Comparison of ENCODE assay signal across 29 cellular contexts in the genomic region with DNA sequence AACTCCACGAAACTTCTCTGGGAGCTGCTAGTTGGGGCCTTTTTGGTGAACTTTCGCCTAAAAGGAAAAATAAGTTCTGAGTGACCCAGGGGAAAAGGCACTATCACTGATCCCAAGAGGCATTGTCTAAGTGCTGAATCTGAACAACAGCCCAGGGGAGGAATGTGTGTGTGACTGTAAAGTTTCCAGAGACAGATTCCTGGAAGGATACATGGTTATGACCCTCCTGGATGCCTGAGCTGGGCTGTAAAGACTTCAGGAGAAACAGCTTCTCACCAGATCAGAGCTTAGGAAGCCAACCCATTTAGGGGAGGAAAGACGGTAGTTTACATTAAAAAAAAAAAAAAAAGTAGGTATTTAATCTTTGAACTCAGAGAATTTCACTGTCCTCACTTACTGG. TPM values are rescaled to one million over a fixed set of nuclear protein-coding genes. Genes with fewer than 3 reads are reported as not detected.
A peak's percentile ranks its signal among the peaks of the same experiment; 100 is the strongest.
DNase-seq lines count a peak whose midpoint lies in the region; ATAC-seq and TF ChIP-seq lines count a peak whose summit lies in the region.
"Had no signal": no experiment of that assay in that cellular context is flagged by ENCODE, and none has a peak within 500 bp of the region (broad histone marks: within the 10 kb centered on the region; RNA-seq: fewer than 3 reads in every experiment).

No MANE protein-coding gene starts in this region.

- H3K4me1 ChIP-seq in left ventricle myocardium inferior (peaks cover 32% of the 10 kb centered on the region), esophagus muscularis mucosa (peaks cover 7 to 21% (median 19%) of the 10 kb centered on the region in 4 donors), muscle layer of duodenum (ENCODE audit: control insufficient read depth in 1 of 2, insufficient read depth in 2 of 2, low read length in 2 of 2) (peaks cover 0 to 4% of the 10 kb centered on the region in 2 donors), transverse colon (peaks cover 0 to 8% (median 2%) of the 10 kb centered on the region in 4 donors)
- H3K4me1 ChIP-seq: Caco-2, Peyer's patch had no signal

- in situ Hi-C loops in transverse colon (cut with MboI; ENCODE audit: low pct_ligation_motif_present in 1 of 4, low pct_unique_long_range_greater_than_20kb in 1 of 4, low sequenced_read_pairs in 3 of 4), result loop anchor here in 3 of 4 donors (5.0 to 10.0 kb wide), 2 partner anchors 83 to 86 kb away; no protein-coding TSS in a partner anchor

- no peaks in the 10 kb centered on the region for H3K27me3 ChIP-seq in left ventricle myocardium inferior (ENCODE audit: low read depth)
- no peaks in the 10 kb centered on the region for H3K27me3 ChIP-seq in esophagus muscularis mucosa
- no peaks in the 10 kb centered on the region for H3K27me3 ChIP-seq in muscle layer of duodenum (ENCODE audit: low read depth, low read length)
- no peaks in the 10 kb centered on the region for H3K27me3 ChIP-seq in transverse colon
- H3K27me3 ChIP-seq: Peyer's patch, SJSA1 had no signal

- TF ChIP-seq POLR2A in esophagus muscularis mucosa (IDR thresholded peaks at IDR 0.05; ENCODE audit: low read depth) (no peak), transverse colon (IDR thresholded peaks at IDR 0.05) (no peak)

- no peak for DNase-seq in left ventricle myocardium inferior
- no peak for DNase-seq in Right ventricle myocardium inferior (ENCODE audit: missing footprints)
- DNase-seq in esophagus muscularis mucosa (ENCODE audit: extremely low spot score), result no peak
- no peak for DNase-seq in transverse colon
- no peak for DNase-seq in nucleus accumbens (lab: John Stamatoyannopoulos, UW)
- DNase-seq in COLO829 (ENCODE audit: low spot score), result no peak
- no peak for DNase-seq in NCI-H526 treated with DMSO at 0.1 percent for 48 hours (lab: John Stamatoyannopoulos, UW)
- DNase-seq: Caco-2; CD4-positive, alpha-beta T cell; DMS 273 treated with DMSO at 0.1 percent for 48 hours; DND-41; Karpas-422; MV-4-11; NCI-H1105 treated with DMSO at 0.1 percent for 48 hours; NCI-H2081; NCI-H2171; NCI-H345; NCI-H524; NCI-H82; Peyer's patch had no signal

- peaks cover 87% of the 10 kb centered on the region for H3K36me3 ChIP-seq in left ventricle myocardium inferior
- H3K36me3 ChIP-seq in esophagus muscularis mucosa, result peaks cover 26 to 93% (median 88%) of the 10 kb centered on the region in 4 donors
- peaks cover 46 to 57% of the 10 kb centered on the region in 2 donors for H3K36me3 ChIP-seq in muscle layer of duodenum (ENCODE audit: control insufficient read depth in 1 of 2, insufficient read depth in 2 of 2, low read length in 2 of 2)
- H3K36me3 ChIP-seq in transverse colon, result peaks cover 0 to 34% (median 8%) of the 10 kb centered on the region in 4 donors

- intact Hi-C loops in left ventricle myocardium inferior (cut with micrococcal nuclease) (no loop called here), Right ventricle myocardium inferior (cut with DNase I) (loop anchor here (5.0 kb wide), 1 partner anchor 36 kb away; a partner anchor contains a TSS), esophagus muscularis mucosa (cut with DNase I) (no loop called here), transverse colon (cut with DNase I; ENCODE audit: low total_unique reads) (loop anchor here (5.0 kb wide), 1 partner anchor 86 kb away; no protein-coding TSS in a partner anchor)

- H3K4me3 ChIP-seq in left ventricle myocardium inferior (no peak overlapping the region), esophagus muscularis mucosa (no peak overlapping the region), muscle layer of duodenum (ENCODE audit: low read depth in 1 of 2, low read length in 2 of 2) (no peak overlapping the region), transverse colon (no peak overlapping the region)
- H3K4me3 ChIP-seq: Peyer's patch, SJSA1 had no signal

- peak overlapping the region; percentile 2 for H3K27ac ChIP-seq in left ventricle myocardium inferior (replicated peaks)
- peak overlapping the region in 3 of 4 donors; percentile 52 to 74 (median 66) for H3K27ac ChIP-seq in esophagus muscularis mucosa (replicated peaks in 1 of 4)
- peak overlapping the region; percentile 65 for H3K27ac ChIP-seq in muscle layer of duodenum (ENCODE audit: low read length)
- peak overlapping the region; percentile 43 to 81 (median 72) for H3K27ac ChIP-seq in transverse colon
- H3K27ac ChIP-seq: SJSA1 had no signal

- H3K9me3 ChIP-seq in left ventricle myocardium inferior (replicated peaks), result no peaks in the 10 kb centered on the region
- no peaks in the 10 kb centered on the region for H3K9me3 ChIP-seq in esophagus muscularis mucosa
- H3K9me3 ChIP-seq in muscle layer of duodenum (ENCODE audit: control insufficient read depth in 1 of 2, low read length in 2 of 2), result no peaks in the 10 kb centered on the region
- H3K9me3 ChIP-seq in transverse colon, result no peaks in the 10 kb centered on the region
- H3K9me3 ChIP-seq: Caco-2, Peyer's patch, SJSA1 had no signal

- no peak for TF ChIP-seq CTCF in left ventricle myocardium inferior (IDR thresholded peaks at IDR 0.05; ENCODE audit: borderline replicate concordance)
- no peak for TF ChIP-seq CTCF in esophagus muscularis mucosa (IDR thresholded peaks at IDR 0.05)
- no peak for TF ChIP-seq CTCF in transverse colon (IDR thresholded peaks at IDR 0.05)

- 75% methylated on average over 3 of the region's 3 CpGs for WGBS in esophagus muscularis mucosa
- 82 to 88% methylated on average over 3 of the region's 3 CpGs for WGBS in transverse colon (ENCODE audit: low coverage in 1 of 2), 2 donors

- ATAC-seq in Right ventricle myocardium inferior, result no peak
- ATAC-seq: HCT116 had no signal

- TF ChIP-seq EP300 in esophagus muscularis mucosa (IDR thresholded peaks at IDR 0.05) (no peak), transverse colon (IDR thresholded peaks at IDR 0.05; ENCODE audit: low read depth) (peak; percentile 55)

RNA-seq across cellular contexts. Expression of a gene that starts 20.2 kb away (rescaled TPM):
- total RNA-seq in left ventricle myocardium inferior, result 18.3 TPM
- total RNA-seq in Right ventricle myocardium inferior, result 20.4 TPM
- total RNA-seq in esophagus muscularis mucosa, result 1 to 10 TPM; 3.3 to 7.4 (median 4.9) TPM
- total RNA-seq in transverse colon, result under 1 TPM in 1 of 4 donors, not detected in 3; 0.96 TPM
- total RNA-seq: A172; B cell; Caco-2; CD4-positive, alpha-beta T cell; G401; H1; M059J; OCI-LY7; Peyer's patch; SJSA1 had no signal

RNA-seq across cellular contexts. Expression of a gene that starts 31.4 kb away (rescaled TPM):
- total RNA-seq in left ventricle myocardium inferior (62.0 TPM), Right ventricle myocardium inferior (68.1 TPM), esophagus muscularis mucosa (10 to 100 TPM; 46.0 to 49.7 (median 48.3) TPM), transverse colon (100 to 1,000 TPM in 1 of 4 donors, 10 to 100 TPM in 3; 37.4 to 136 (median 65.4) TPM)

RNA-seq across cellular contexts. Expression of a gene that starts 37.8 kb away (rescaled TPM):
- 18.8 TPM for total RNA-seq in left ventricle myocardium inferior
- total RNA-seq in Right ventricle myocardium inferior, result 21.9 TPM
- 10 to 100 TPM; 26.5 to 61.9 (median 37.4) TPM for total RNA-seq in esophagus muscularis mucosa
- total RNA-seq in transverse colon, result 10 to 100 TPM; 12.0 to 18.7 (median 14.7) TPM
- total RNA-seq: B cell; CD4-positive, alpha-beta T cell had no signal

RNA-seq across cellular contexts. Expression of a gene that starts 47.5 kb away (rescaled TPM):
- 4.1 TPM for total RNA-seq in left ventricle myocardium inferior
- 3.7 TPM for total RNA-seq in Right ventricle myocardium inferior
- total RNA-seq in esophagus muscularis mucosa, result 1 to 10 TPM in 2 of 4 donors, not detected in 2; 1.2 to 2.8 TPM
- total RNA-seq in transverse colon, result under 1 TPM in 1 of 4 donors, not detected in 3; 0.68 TPM
- total RNA-seq: A172; B cell; Caco-2; CD4-positive, alpha-beta T cell; G401; M059J; OCI-LY7; Peyer's patch; SJSA1 had no signal

Comparison
In these comparisons a context has a peak if more than half of its experiments do, and no peak if none do; other contexts are left out.
1. intact Hi-C loops: an anchor here in Right ventricle myocardium inferior (5.0 kb wide) and transverse colon (5.0 kb wide); none called in left ventricle myocardium inferior and esophagus muscularis mucosa.
2. H3K27ac ChIP-seq: peak in every context shown above with its lines; median percentile 72 in transverse colon; 66 in esophagus muscularis mucosa; 65 in muscle layer of duodenum; 2 in left ventricle myocardium inferior.